ENCODE assay signal across 9 cellular contexts in the genomic region with DNA sequence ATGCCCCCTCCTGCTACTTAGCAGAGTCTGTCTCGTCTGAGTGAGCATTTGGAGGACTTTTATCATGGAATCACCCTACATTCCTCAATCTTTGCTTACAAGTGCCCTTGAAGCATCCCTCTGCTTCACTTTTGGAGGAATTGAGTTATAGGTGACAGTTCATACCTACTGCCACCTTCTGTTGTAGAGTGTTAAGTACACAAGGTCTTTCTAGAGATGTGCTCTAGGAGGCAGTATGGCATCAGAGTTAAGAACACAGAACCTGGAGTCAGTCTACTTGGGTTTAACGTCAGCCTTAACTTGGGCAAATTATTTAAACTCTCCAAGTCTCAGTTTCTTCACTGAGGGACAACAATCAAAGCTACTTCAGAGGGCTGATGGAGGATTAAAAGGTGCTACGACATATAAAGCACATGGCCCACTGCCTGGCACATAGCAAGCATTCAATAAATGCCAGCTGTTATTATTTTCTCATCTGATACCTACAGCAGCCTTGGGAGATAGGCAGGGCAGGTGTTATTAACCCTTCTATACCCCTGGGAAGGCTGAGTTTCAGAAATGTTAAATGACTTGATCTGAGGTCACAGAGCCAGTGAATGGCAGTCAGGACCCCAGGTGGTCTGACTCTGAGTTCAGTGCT.
DNase-seq lines count a peak whose midpoint lies in the region; ATAC-seq and TF ChIP-seq lines count a peak whose summit lies in the region.
"Had no signal": no experiment of that assay in that cellular context is flagged by ENCODE, and none has a peak within 500 bp of the region (broad histone marks: within the 10 kb centered on the region; RNA-seq: fewer than 3 reads in every experiment).

No MANE protein-coding gene starts in this region.

- DNase-seq in DMS 273 treated with DMSO at 0.1 percent for 48 hours (lab: John Stamatoyannopoulos, UW) (peak; percentile 28), NCI-H446 (lab: John Stamatoyannopoulos, UW) (peak; percentile 56 to 62), dorsolateral prefrontal cortex (no peak), pons (ENCODE audit: low spot score) (peak; percentile 93), colonic mucosa (no peak)

- TF ChIP-seq CTCF in dorsolateral prefrontal cortex (IDR thresholded peaks at IDR 0.05 in 54 of 56, conservative IDR thresholded peaks at IDR 0.05 in 2 of 56; ENCODE audit: low read depth in 1 of 56, partially characterized antibody in 56 of 56) (peak in 54 of 56 donors; percentile 25 to 87 (median 66)), colonic mucosa (IDR thresholded peaks at IDR 0.05) (no peak)

- no peak overlapping the region for H3K9ac ChIP-seq in colonic mucosa (ENCODE audit: low read depth in 2 of 2, low read length in 2 of 2)

- ATAC-seq in GM21360 (IDR thresholded peaks at IDR 0.05; ENCODE audit: unreplicated experiment) (peak; percentile 68), HG03108 (IDR thresholded peaks at IDR 0.05; ENCODE audit: unreplicated experiment) (no peak), HG02623 (IDR thresholded peaks at IDR 0.05; ENCODE audit: unreplicated experiment) (no peak)

- H3K4me3 ChIP-seq in dorsolateral prefrontal cortex (no peak overlapping the region), colonic mucosa (no peak overlapping the region)
- H3K4me3 ChIP-seq: SK-N-MC had no signal

- no peaks in the 10 kb centered on the region for H3K9me3 ChIP-seq in colonic mucosa

- H3K4me1 ChIP-seq in colonic mucosa = no peaks in the 10 kb centered on the region

- no peaks in the 10 kb centered on the region for H3K27me3 ChIP-seq in dorsolateral prefrontal cortex
- no peaks in the 10 kb centered on the region for H3K27me3 ChIP-seq in colonic mucosa

- intact Hi-C loops in dorsolateral prefrontal cortex (cut with DNase I) (loop anchor here in 1 of 2 donors (2.0 kb wide), 2 partner anchors 44 to 212 kb away; no protein-coding TSS in a partner anchor), colonic mucosa (cut with DNase I) (no loop called here)

- H3K27ac ChIP-seq in dorsolateral prefrontal cortex = no peak overlapping the region
- no peak overlapping the region for H3K27ac ChIP-seq in colonic mucosa
- H3K27ac ChIP-seq: SK-N-MC had no signal

- H3K36me3 ChIP-seq in colonic mucosa = no peaks in the 10 kb centered on the region

Comparison
In these comparisons a context has a peak if more than half of its experiments do, and no peak if none do; other contexts are left out.
1. DNase-seq: peak in DMS 273 treated with DMSO at 0.1 percent for 48 hours (single experiment), NCI-H446 (2 of 2) and pons (single experiment); none in dorsolateral prefrontal cortex (0 of 10) and colonic mucosa (single experiment).